Comparison of ENCODE assay signal across 12 cellular contexts in the genomic region with DNA sequence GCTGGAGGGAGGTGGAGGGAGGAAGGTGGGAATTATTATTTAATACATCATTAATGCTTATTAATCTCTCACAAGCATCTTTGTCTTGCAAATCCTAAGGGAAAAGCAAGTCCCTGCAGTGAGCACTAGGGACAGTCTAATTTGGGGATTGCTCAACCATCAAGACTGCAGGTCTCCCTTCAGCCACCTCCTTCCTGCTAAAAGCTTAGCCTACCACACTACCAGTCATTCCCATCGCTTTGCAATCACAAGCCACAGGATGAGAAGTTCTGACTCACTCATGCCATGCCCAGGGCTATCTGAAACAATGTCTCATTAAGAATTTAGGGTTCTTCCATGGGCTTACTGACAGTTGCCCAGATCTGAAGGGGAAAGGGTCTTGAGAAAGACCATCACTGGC. TPM values are rescaled to one million over a fixed set of nuclear protein-coding genes. Genes with fewer than 3 reads are reported as not detected.
A peak's percentile ranks its signal among the peaks of the same experiment; 100 is the strongest.
DNase-seq lines count a peak whose midpoint lies in the region; ATAC-seq, FAIRE-seq and TF ChIP-seq lines count a peak whose summit lies in the region.
"Had no signal": no experiment of that assay in that cellular context is flagged by ENCODE, and none has a peak within 500 bp of the region (broad histone marks: within the 10 kb centered on the region; RNA-seq: fewer than 3 reads in every experiment).

No MANE protein-coding gene starts in this region.

- no peak overlapping the region for H3K4me3 ChIP-seq in K562

- no peak for FAIRE-seq in K562 (lab: Jason Lieb, UNC)

- DNase-seq in GM03348 (ENCODE audit: low spot score) (peak; percentile 16), NCI-H226 (peak; percentile 61), K562 (ENCODE audit: extremely low read depth in 1 of 4, low spot score in 3 of 4) (no peak), kidney tubule cell (ENCODE audit: low spot score) (peak; percentile 74), omental fat pad (ENCODE audit: low spot score) (no peak), sciatic nerve (ENCODE audit: low spot score) (no peak), NCI-H2196 (lab: John Stamatoyannopoulos, UW; ENCODE audit: unreplicated experiment) (no peak)
- DNase-seq: activated CD8-positive, alpha-beta T cell treated with anti-CD3 and anti-CD28 coated beads for 36 hours; DMS 273 treated with DMSO at 0.1 percent for 48 hours; KG1; NCI-H510A treated with DMSO at 0.1 percent for 48 hours had no signal

- WGBS in K562 (ENCODE audit: insufficient coverage, low coverage, missing lambda C conversion rate), result 9% methylated on average over 1 of the region's 1 CpG

- POLR2A ChIA-PET in K562 (lab: Yijun Ruan, JAX), result interaction anchor here (1.2 kb wide), 1 partner anchor 23 kb away, joined by 3 read pairs; no protein-coding TSS in a partner anchor

- H3K27ac ChIP-seq in K562 (ENCODE audit: extremely low read depth, low read depth, low read length), result no peak overlapping the region

- no TSS peak for BruUV-seq in K562 (replicated peaks; lab: Mats Ljungman, UMichigan)

- CTCF ChIA-PET in K562 (lab: Yijun Ruan, JAX; ENCODE audit: low intra/inter-chr PET ratio), result no interaction called here

- H3K9ac ChIP-seq in K562 (ENCODE audit: insufficient read depth in 1 of 2, low read depth in 2 of 2, low read length in 2 of 2), result no peak overlapping the region

- ATAC-seq in K562 (peak; percentile 68), omental fat pad (ENCODE audit: low FRiP score) (no peak), GM21528 (IDR thresholded peaks at IDR 0.05; ENCODE audit: low FRiP score, unreplicated experiment) (no peak), sciatic nerve (no peak)
- ATAC-seq: activated CD8-positive, alpha-beta T cell treated with anti-CD3 and anti-CD28 coated beads for 36 hours had no signal

- no peaks in the 10 kb centered on the region for H3K79me2 ChIP-seq in K562 (ENCODE audit: control insufficient read depth, insufficient read depth, low read length)

- in situ Hi-C loops in K562 (cut with MboI), result no loop called here

- H4K20me1 ChIP-seq in K562 (replicated peaks; ENCODE audit: control insufficient read depth, insufficient read depth, low read length), result no peaks in the 10 kb centered on the region

- no peak for TF ChIP-seq EP300 in K562 (IDR thresholded peaks at IDR 0.05; ENCODE audit: low read length)

- no peak for TF ChIP-seq POLR2A in K562 (conservative IDR thresholded peaks at IDR 0.05)

- no peaks in the 10 kb centered on the region; a peak in 2 of 5 replicates for H3K4me1 ChIP-seq in K562 (replicated peaks in 1 of 2; ENCODE audit: control insufficient read depth in 2 of 2, insufficient read depth in 2 of 2, low read length in 2 of 2)

- H3K27me3 ChIP-seq in K562 (ENCODE audit: control insufficient read depth in 2 of 2, insufficient read depth in 2 of 2, low read length in 2 of 2), result no peaks in the 10 kb centered on the region

- TF ChIP-seq CTCF in K562 (IDR thresholded peaks at IDR 0.05 in 2 of 3, conservative IDR thresholded peaks at IDR 0.05 in 1 of 3; ENCODE audit: insufficient read depth in 2 of 3, low read depth in 1 of 3, low read length in 3 of 3) (no peak; a peak in 1 of 6 replicates), omental fat pad (IDR thresholded peaks at IDR 0.05) (no peak)

- H3K9me1 ChIP-seq in K562 (ENCODE audit: control insufficient read depth, insufficient read depth, low read length), result no peaks in the 10 kb centered on the region

- H3K9me3 ChIP-seq in K562 (replicated peaks; ENCODE audit: control insufficient read depth, insufficient read depth, low read depth, low read length), result no peaks in the 10 kb centered on the region

- TF ChIP-seq RAD21 in K562 (CRISPR knock-in tag; conservative IDR thresholded peaks at IDR 0.05 in 1 of 2, IDR thresholded peaks at IDR 0.05 in 1 of 2), result no peak

- no peak overlapping the region for H3K4me2 ChIP-seq in K562 (ENCODE audit: insufficient read depth, low read length)

- no peaks in the 10 kb centered on the region for H3K36me3 ChIP-seq in K562 (ENCODE audit: control insufficient read depth, insufficient read depth, low read length)

- H2AFZ ChIP-seq in K562 (ENCODE audit: low read depth, low read length), result no peak overlapping the region

- intact Hi-C loops in K562 (cut with micrococcal nuclease) (no loop called here), sciatic nerve (cut with DNase I) (no loop called here)

TF ChIP-seq in K562, 482 proteins besides CTCF, POLR2A, EP300 and RAD21:
- TF ChIP-seq CEBPB (tag; IDR thresholded peaks at IDR 0.05), result peak; percentile 87
- TF ChIP-seq PHF8 (IDR thresholded peaks at IDR 0.05; ENCODE audit: borderline replicate concordance, low read length), result 0 out of 2 replicates have a peak, but pooled peaks have one; percentile 2
- no peak for TF ChIP-seq TBP (optimal IDR thresholded peaks at IDR 0.05; ENCODE audit: low read depth, low read length)
- no peak for TF ChIP-seq CEBPG (CRISPR knock-in tag; IDR thresholded peaks at IDR 0.05)
- peak; percentile 71 to 78 for TF ChIP-seq CEBPG (tag; conservative IDR thresholded peaks at IDR 0.05 in 1 of 2, IDR thresholded peaks at IDR 0.05 in 1 of 2)
- TF ChIP-seq ZNF766 (CRISPR knock-in tag; conservative IDR thresholded peaks at IDR 0.05), result 0 out of 2 replicates have a peak, but pooled peaks have one; percentile 21

RNA-seq across cellular contexts. Expression of a gene that starts 51.0 kb away (rescaled TPM):
- total RNA-seq in K562 (2011; cell fraction: chromatin; rRNA removed; ENCODE audit: low replicate concordance), result 31.5 and 93.7 TPM in 2 replicates
- 17.1 and 19.3 TPM in 2 replicates for total RNA-seq in K562 (2011; cell fraction: nucleolus; rRNA removed)
- total RNA-seq in K562 (2011; cell fraction: nucleoplasm; rRNA removed), result 43.2 and 52.5 TPM in 2 replicates
- total RNA-seq in K562 (2014; rRNA removed), result 18.1 and 20.0 TPM in 2 replicates
- total RNA-seq in K562 (2014; rRNA removed; fragmentation: Illumina TruSeq; extraction: Trizol), result 59.3 and 68.7 TPM in 2 replicates
- total RNA-seq in K562 (2015; rRNA removed; fragmentation: Illumina TruSeq; extraction: Trizol), result 61.0 and 65.8 TPM in 2 replicates
- 91.9 and 95.4 TPM in 2 replicates for total RNA-seq in K562 (2021)
- polyA plus RNA-seq in K562 (2011; rRNA removed), result 35.4 and 45.3 TPM in 2 replicates
- 15.7 and 19.3 TPM in 2 replicates for polyA plus RNA-seq in K562 (2011; cell fraction: cytosol; rRNA removed)
- polyA plus RNA-seq in K562 (2011; cell fraction: nucleus; rRNA removed), result 26.0 and 40.1 TPM in 2 replicates
- polyA plus RNA-seq in K562 (2012), result 104 and 159 TPM in 2 replicates
- 113 and 128 TPM in 2 replicates for polyA plus RNA-seq in K562 (2014; fragmentation: Illumina TruSeq; extraction: Trizol)
- polyA plus RNA-seq in K562 (2014; fragmentation: Nextera tagmentation; extraction: Ambion mirVana), result 100 to 1,000 TPM; 178 to 184 TPM
- polyA plus RNA-seq in K562 (2014; rRNA removed), result 76.8 and 78.9 TPM in 2 replicates
- 11.8 and 17.7 TPM in 2 replicates for polyA minus RNA-seq in K562 (2011; rRNA and poly(A)+ RNA removed)
- polyA minus RNA-seq in K562 (2011; cell fraction: cytosol; rRNA and poly(A)+ RNA removed), result 14.3 and 22.0 TPM in 2 replicates
- polyA minus RNA-seq in K562 (2011; cell fraction: nucleus; rRNA and poly(A)+ RNA removed), result 12.1 and 23.9 TPM in 2 replicates
- 10 to 100 TPM; 27.4 to 45.6 (median 38.1) TPM for total RNA-seq in omental fat pad
- 63.7 TPM for total RNA-seq in sciatic nerve

Comparison
In these comparisons a context has a peak if more than half of its experiments do, and no peak if none do; other contexts are left out.
1. DNase-seq: peak in GM03348 (single experiment), NCI-H226 (single experiment) and kidney tubule cell (single experiment); none in K562 (0 of 4), omental fat pad (single experiment), sciatic nerve (single experiment) and NCI-H2196 (single experiment).